In the genomic region with DNA sequence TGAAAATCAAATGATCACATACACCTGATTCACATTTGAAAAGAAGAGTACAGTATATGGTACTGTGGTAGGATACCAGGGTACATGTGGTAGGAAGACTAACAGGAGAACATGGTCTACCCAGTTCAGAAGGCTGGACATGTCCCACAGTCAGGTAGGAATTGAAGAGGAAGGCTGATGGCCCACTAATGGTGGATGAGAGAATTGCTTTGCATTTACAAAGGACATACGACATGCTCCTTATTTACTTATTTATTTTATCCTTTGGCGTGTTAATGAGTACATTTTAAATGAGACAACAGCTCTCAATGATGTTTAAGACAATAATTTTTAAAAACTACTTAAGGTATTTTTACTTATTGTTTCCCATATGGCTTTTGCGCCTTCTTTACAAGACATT, we compare ENCODE assay signal across 11 cellular contexts.
DNase-seq lines count a peak whose midpoint lies in the region; ATAC-seq, FAIRE-seq and TF ChIP-seq lines count a peak whose summit lies in the region.
"Had no signal": no experiment of that assay in that cellular context is flagged by ENCODE, and none has a peak within 500 bp of the region (broad histone marks: within the 10 kb centered on the region; RNA-seq: fewer than 3 reads in every experiment).

No MANE protein-coding gene starts in this region.

- H3K79me1 ChIP-seq in mesendoderm (ENCODE audit: low read length) = no peaks in the 10 kb centered on the region

- H3K4ac ChIP-seq in mesendoderm (ENCODE audit: low read depth, low read length) = no peak overlapping the region

- H3K9me2 ChIP-seq in Loucy (replicated peaks; ENCODE audit: low read depth, low read length) = no peaks in the 10 kb centered on the region

- H2BK5ac ChIP-seq in mesendoderm (ENCODE audit: low read length) = no peak overlapping the region

- no peak overlapping the region for H3K27ac Mint-ChIP-seq in activated T-helper 1 cell treated with anti-CD3 and anti-CD28 coated beads, Interleukin-12 subunit alpha, Interleukin-12 subunit beta, Interleukin-2, Interleukin-4 antibody, amounts not matched to agents 30 ng/mL and 10 ng/mL and 1 ng/mL, durations not matched to agents 14 hours and 24 hours and 36 hours

- no peak overlapping the region for H3K4me3 Mint-ChIP-seq in activated T-helper 1 cell treated with anti-CD3 and anti-CD28 coated beads, Interleukin-12 subunit alpha, Interleukin-12 subunit beta, Interleukin-2, Interleukin-4 antibody, amounts not matched to agents 30 ng/mL and 10 ng/mL and 1 ng/mL, durations not matched to agents 14 hours and 24 hours and 36 hours

- DNase-seq in K562 (ENCODE audit: extremely low read depth in 1 of 4, low spot score in 3 of 4) = peak in 2 of 4 experiments; percentile 61 to 78
- peak; percentile 52 for DNase-seq in mesendoderm
- no peak for DNase-seq in activated T-helper 1 cell treated with anti-CD3 and anti-CD28 coated beads, Interleukin-12 subunit alpha, Interleukin-12 subunit beta, Interleukin-2, Interleukin-4 antibody, amounts not matched to agents 30 ng/mL and 10 ng/mL and 1 ng/mL, durations not matched to agents 14 hours and 24 hours and 36 hours (ENCODE audit: low spot score)
- DNase-seq in NOMO-1 treated with dmso at 0.1 percent for 144 hours (lab: John Stamatoyannopoulos, UW; ENCODE audit: unreplicated experiment) = no peak
- DNase-seq in NCI-H446 (lab: John Stamatoyannopoulos, UW) = no peak
- DNase-seq: activated CD8-positive, alpha-beta memory T cell treated with anti-CD3 and anti-CD28 coated beads, Interleukin-2, amount 50 U/mL, for 4 hours; amniotic stem cell; NCI-H526 treated with DMSO at 0.1 percent for 48 hours had no signal

- H4K20me1 ChIP-seq in Loucy (ENCODE audit: insufficient read depth, low read length, poor library complexity, severe bottlenecking) (no peaks in the 10 kb centered on the region), K562 (replicated peaks; ENCODE audit: control insufficient read depth, insufficient read depth, low read length) (no peaks in the 10 kb centered on the region)

- 18% methylated on average over 3 of the region's 3 CpGs for WGBS in K562 (ENCODE audit: insufficient coverage, low coverage, missing lambda C conversion rate)
- no CpG with 5 or more reads among the region's 3 CpGs for WGBS in mesendoderm (ENCODE audit: extremely low coverage, insufficient coverage, low lambda C conversion rate)

- H3K9me3 Mint-ChIP-seq in activated T-helper 1 cell treated with anti-CD3 and anti-CD28 coated beads, Interleukin-12 subunit alpha, Interleukin-12 subunit beta, Interleukin-2, Interleukin-4 antibody, amounts not matched to agents 30 ng/mL and 10 ng/mL and 1 ng/mL, durations not matched to agents 14 hours and 24 hours and 36 hours = no peaks in the 10 kb centered on the region

- H3K79me2 ChIP-seq in Loucy (ENCODE audit: insufficient read depth, low read length) (no peaks in the 10 kb centered on the region), K562 (ENCODE audit: control insufficient read depth, insufficient read depth, low read length) (no peaks in the 10 kb centered on the region), mesendoderm (ENCODE audit: control insufficient read depth, insufficient read depth, low read length) (no peaks in the 10 kb centered on the region)

- no peaks in the 10 kb centered on the region for H3K9me1 ChIP-seq in K562 (ENCODE audit: control insufficient read depth, insufficient read depth, low read length)

- no peaks in the 10 kb centered on the region for H3K27me3 Mint-ChIP-seq in activated T-helper 1 cell treated with anti-CD3 and anti-CD28 coated beads, Interleukin-12 subunit alpha, Interleukin-12 subunit beta, Interleukin-2, Interleukin-4 antibody, amounts not matched to agents 30 ng/mL and 10 ng/mL and 1 ng/mL, durations not matched to agents 14 hours and 24 hours and 36 hours (ENCODE audit: insufficient read depth)

- peaks cover 25% of the 10 kb centered on the region for H3K4me1 Mint-ChIP-seq in activated T-helper 1 cell treated with anti-CD3 and anti-CD28 coated beads, Interleukin-12 subunit alpha, Interleukin-12 subunit beta, Interleukin-2, Interleukin-4 antibody, amounts not matched to agents 30 ng/mL and 10 ng/mL and 1 ng/mL, durations not matched to agents 14 hours and 24 hours and 36 hours (ENCODE audit: low read depth)

- no peak overlapping the region for H3K4me3 ChIP-seq in Loucy (ENCODE audit: low read length, poor library complexity, severe bottlenecking)
- H3K4me3 ChIP-seq in K562 = no peak overlapping the region
- no peak overlapping the region for H3K4me3 ChIP-seq in mesendoderm (ENCODE audit: low read length)

- no peaks in the 10 kb centered on the region for H3F3A ChIP-seq in Loucy (ENCODE audit: low read depth)

- no peak overlapping the region for H3K18ac ChIP-seq in mesendoderm (ENCODE audit: low read length)

- peaks cover 37% of the 10 kb centered on the region for H3K4me1 ChIP-seq in Loucy (ENCODE audit: insufficient read depth, low read length, poor library complexity, severe bottlenecking)
- H3K4me1 ChIP-seq in K562 (replicated peaks in 1 of 2; ENCODE audit: control insufficient read depth in 2 of 2, insufficient read depth in 2 of 2, low read length in 2 of 2) = peaks cover 22 to 60% of the 10 kb centered on the region in 2 experiments
- H3K4me1 ChIP-seq in mesendoderm (ENCODE audit: control insufficient read depth, low read depth, low read length) = peaks cover 1% of the 10 kb centered on the region

- H4K5ac ChIP-seq in mesendoderm (ENCODE audit: low read length) = no peak overlapping the region

- TF ChIP-seq POLR2A in K562 (conservative IDR thresholded peaks at IDR 0.05) = no peak

- H3K56ac ChIP-seq in mesendoderm (ENCODE audit: low read length) = no peak overlapping the region

- H2AK5ac ChIP-seq in mesendoderm (ENCODE audit: low read length) = no peak overlapping the region

- H3K23ac ChIP-seq in mesendoderm (ENCODE audit: low read length) = no peak overlapping the region

- in situ Hi-C loops in K562 (cut with MboI) = no loop called here

- H3K4me2 ChIP-seq in Loucy (ENCODE audit: low read depth, low read length, poor library complexity, severe bottlenecking) (no peak overlapping the region), K562 (ENCODE audit: insufficient read depth, low read length) (0 out of 2 replicates have a peak overlapping the region, but pooled peaks have one; percentile 1), mesendoderm (ENCODE audit: low read length) (no peak overlapping the region)

- TF ChIP-seq EP300 in K562 (IDR thresholded peaks at IDR 0.05; ENCODE audit: low read length) = no peak

- peak; percentile 87 for ATAC-seq in K562
- ATAC-seq: esophagus mucosa had no signal

- no TSS peak for BruUV-seq in K562 (replicated peaks; lab: Mats Ljungman, UMichigan)

- H3K27me3 ChIP-seq in Loucy (ENCODE audit: insufficient read depth, low read length, poor library complexity, severe bottlenecking) (no peaks in the 10 kb centered on the region), K562 (ENCODE audit: control insufficient read depth in 2 of 2, insufficient read depth in 2 of 2, low read length in 2 of 2) (no peaks in the 10 kb centered on the region), mesendoderm (ENCODE audit: insufficient read depth, low read length, poor library complexity) (no peaks in the 10 kb centered on the region)

- POLR2A ChIA-PET in K562 (lab: Yijun Ruan, JAX) = interaction anchor here (1.1 to 1.9 kb wide), 4 partner anchors 8 to 18 kb away, joined by 3 to 6 read pairs (median 5); no protein-coding TSS in a partner anchor

- peaks cover 1% of the 10 kb centered on the region for H3K36me3 Mint-ChIP-seq in activated T-helper 1 cell treated with anti-CD3 and anti-CD28 coated beads, Interleukin-12 subunit alpha, Interleukin-12 subunit beta, Interleukin-2, Interleukin-4 antibody, amounts not matched to agents 30 ng/mL and 10 ng/mL and 1 ng/mL, durations not matched to agents 14 hours and 24 hours and 36 hours (ENCODE audit: low read depth)

- H3K27ac ChIP-seq in K562 (ENCODE audit: extremely low read depth, low read depth, low read length) (peak overlapping the region; percentile 20; the same call in 2 of the 3 replicates), mesendoderm (ENCODE audit: low read depth, low read length) (no peak overlapping the region)

- H2AFZ ChIP-seq in Loucy (ENCODE audit: low read length) (peak overlapping the region; percentile 13; the same call in 1 of the 2 replicates), K562 (ENCODE audit: low read depth, low read length) (peak overlapping the region; percentile 78)

- peak overlapping the region; percentile 92 for H2BK15ac ChIP-seq in mesendoderm (replicated peaks; ENCODE audit: low read depth)

- TF ChIP-seq RAD21 in K562 (CRISPR knock-in tag; conservative IDR thresholded peaks at IDR 0.05 in 1 of 2, IDR thresholded peaks at IDR 0.05 in 1 of 2) = peak; percentile 19 to 52; a peak in 2 of 4 replicates

- TF ChIP-seq CTCF in GM12872 (IDR thresholded peaks at IDR 0.05; ENCODE audit: insufficient read depth, low read depth, low read length) = peak; percentile 47; the same call in 2 of the 3 replicates
- peak; percentile 68 for TF ChIP-seq CTCF in Loucy (conservative IDR thresholded peaks at IDR 0.05; ENCODE audit: low read length)
- TF ChIP-seq CTCF in K562 (IDR thresholded peaks at IDR 0.05 in 2 of 3, conservative IDR thresholded peaks at IDR 0.05 in 1 of 3; ENCODE audit: insufficient read depth in 2 of 3, low read depth in 1 of 3, low read length in 3 of 3) = peak; percentile 37 to 64 (median 63); a peak in 5 of 6 replicates

- peak; percentile 68 for FAIRE-seq in K562 (lab: Jason Lieb, UNC)

- H2BK120ac ChIP-seq in mesendoderm (ENCODE audit: low read depth, low read length) = no peak overlapping the region

- H3K36me3 ChIP-seq in Loucy (ENCODE audit: insufficient read depth, low read length) (no peaks in the 10 kb centered on the region), K562 (ENCODE audit: control insufficient read depth, insufficient read depth, low read length) (no peaks in the 10 kb centered on the region), mesendoderm (ENCODE audit: control insufficient read depth, insufficient read depth, low read length) (no peaks in the 10 kb centered on the region)

- H3K9ac ChIP-seq in Loucy (ENCODE audit: low read depth, low read length, poor library complexity, severe bottlenecking) (no peak overlapping the region), K562 (ENCODE audit: insufficient read depth in 1 of 2, low read depth in 2 of 2, low read length in 2 of 2) (no peak overlapping the region), mesendoderm (ENCODE audit: low read length) (no peak overlapping the region)

- H3K9me3 ChIP-seq in Loucy (ENCODE audit: insufficient read depth, low read depth, low read length) (no peaks in the 10 kb centered on the region), K562 (replicated peaks; ENCODE audit: control insufficient read depth, insufficient read depth, low read depth, low read length) (0 out of 2 replicates have a peak, but pooled peaks cover 2% of the 10 kb centered on the region)

- intact Hi-C loops in K562 (cut with micrococcal nuclease) = loop anchor here (2.0 kb wide), 1 partner anchor 19 kb away; no protein-coding TSS in a partner anchor
- intact Hi-C loops in activated T-helper 1 cell treated with anti-CD3 and anti-CD28 coated beads, Interleukin-12 subunit alpha, Interleukin-12 subunit beta, Interleukin-2, Interleukin-4 antibody, amounts not matched to agents 30 ng/mL and 10 ng/mL and 1 ng/mL, durations not matched to agents 14 hours and 24 hours and 36 hours (cut with micrococcal nuclease) = no loop called here

- CTCF ChIA-PET in K562 (lab: Yijun Ruan, JAX; ENCODE audit: low intra/inter-chr PET ratio) = no interaction called here

- no peak overlapping the region for H4K8ac ChIP-seq in mesendoderm (ENCODE audit: low read depth, low read length)
